1 cellular context compared by ENCODE assay signal in genomic region chr6:56661298-56661697, GRCh38.
TF ChIP-seq lines count a peak whose summit lies in the region.

No MANE protein-coding gene starts in this region.

TF ChIP-seq in IMR-90, 13 proteins besides CTCF, POLR2A, EP300 and RAD21:
- TF ChIP-seq RFX5 (IDR thresholded peaks at IDR 0.05; ENCODE audit: low read depth, low read length) = no peak
- TF ChIP-seq MXI1 (IDR thresholded peaks at IDR 0.05; ENCODE audit: borderline replicate concordance, low read depth, low read length) = no peak
- TF ChIP-seq BHLHE40 (IDR thresholded peaks at IDR 0.05; ENCODE audit: low read depth, low read length) = no peak
- no peak for TF ChIP-seq SMC3 (IDR thresholded peaks at IDR 0.05; ENCODE audit: low read depth, low read length)
- no peak for TF ChIP-seq USF2 (IDR thresholded peaks at IDR 0.05; ENCODE audit: low read depth, low read length)
- TF ChIP-seq RCOR1 (IDR thresholded peaks at IDR 0.05; ENCODE audit: insufficient replicate concordance, low read length) = no peak
- no peak for TF ChIP-seq MAZ (IDR thresholded peaks at IDR 0.05; ENCODE audit: borderline replicate concordance, low read depth, low read length)
- TF ChIP-seq MAFK (IDR thresholded peaks at IDR 0.05; ENCODE audit: low read depth, low read length) = no peak
- no peak for TF ChIP-seq CHD1 (IDR thresholded peaks at IDR 0.05; ENCODE audit: low read depth, low read length)
- no peak for TF ChIP-seq NFE2L2 (IDR thresholded peaks at IDR 0.05; ENCODE audit: low read depth, low read length)
- no peak for TF ChIP-seq FOS (IDR thresholded peaks at IDR 0.05; ENCODE audit: low read depth, low read length)
- TF ChIP-seq CEBPB (IDR thresholded peaks at IDR 0.05; ENCODE audit: low read depth, low read length) = no peak
- TF ChIP-seq ELK1 (IDR thresholded peaks at IDR 0.05; ENCODE audit: borderline replicate concordance, low read depth, low read length) = no peak
